ENCODE assay signal across 14 cellular contexts in the genomic region with DNA sequence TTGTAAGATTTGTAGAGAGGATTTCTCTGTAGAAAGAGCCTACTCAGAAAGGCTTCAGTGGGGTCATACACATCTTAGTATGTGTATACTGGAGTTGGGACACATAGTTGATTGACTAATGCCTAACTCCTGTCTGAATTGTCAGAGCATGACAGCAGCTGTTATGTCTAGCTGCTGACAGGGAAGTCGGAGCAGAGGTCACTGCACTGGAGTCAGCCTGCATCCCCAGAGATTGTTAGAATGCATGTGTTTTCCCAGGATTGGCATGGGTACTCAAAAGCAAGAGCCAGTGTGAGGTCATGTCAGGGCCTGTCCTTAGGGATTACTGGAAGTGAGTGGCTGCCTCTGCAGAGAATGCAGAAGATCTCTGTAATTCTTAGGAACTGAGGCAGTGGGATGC.
DNase-seq lines count a peak whose midpoint lies in the region; ATAC-seq and TF ChIP-seq lines count a peak whose summit lies in the region.
"Had no signal": no experiment of that assay in that cellular context is flagged by ENCODE, and none has a peak within 500 bp of the region (broad histone marks: within the 10 kb centered on the region; RNA-seq: fewer than 3 reads in every experiment).

No MANE protein-coding gene starts in this region.

- no peaks in the 10 kb centered on the region for H3K27me3 Mint-ChIP-seq in activated naive CD8-positive, alpha-beta T cell treated with anti-CD3 and anti-CD28 coated beads for 36 hours
- H3K27me3 Mint-ChIP-seq: stimulated activated naive CD8-positive, alpha-beta T cell treated with anti-CD3 and anti-CD28 coated beads, Interleukin-15, amount 100 ng/mL, for 72 hours had no signal

- peaks cover 11 to 30% of the 10 kb centered on the region in 2 donors for H3K4me1 ChIP-seq in thoracic aorta (ENCODE audit: control insufficient read depth in 1 of 2, low read depth in 2 of 2)

- DNase-seq in RWPE1 (ENCODE audit: low spot score) (peak; percentile 23), epithelial cell of proximal tubule (ENCODE audit: low read depth) (peak; percentile 94), left lobe of liver (ENCODE audit: low spot score) (no peak), thoracic aorta (ENCODE audit: low spot score) (peak; percentile 31), LoVo (ENCODE audit: low spot score) (no peak)
- no peak for DNase-seq in activated naive CD8-positive, alpha-beta T cell treated with anti-CD3 and anti-CD28 coated beads for 36 hours
- DNase-seq: activated naive CD8-positive, alpha-beta T cell treated with anti-CD3 and anti-CD28 coated beads, Interleukin-2, amount 10 ng/mL, durations not matched to agents 7 days and 5 days; Calu3; NCI-H1930; stimulated activated CD4-positive, alpha-beta T cell treated with anti-CD3 and anti-CD28 coated beads, Interleukin-4, amount 100 ng/mL, for 24 hours; stimulated activated naive CD8-positive, alpha-beta T cell treated with anti-CD3 and anti-CD28 coated beads, Interleukin-15, amount 100 ng/mL, for 72 hours had no signal

- H3K4me1 Mint-ChIP-seq in activated naive CD8-positive, alpha-beta T cell treated with anti-CD3 and anti-CD28 coated beads for 36 hours, result no peaks in the 10 kb centered on the region
- H3K4me1 Mint-ChIP-seq: activated naive CD8-positive, alpha-beta T cell treated with anti-CD3 and anti-CD28 coated beads, Interleukin-2, amount 10 ng/mL, durations not matched to agents 7 days and 5 days; IgD-negative memory B cell; stimulated activated naive CD8-positive, alpha-beta T cell treated with anti-CD3 and anti-CD28 coated beads, Interleukin-15, amount 100 ng/mL, for 72 hours had no signal

- H3K36me3 Mint-ChIP-seq in activated naive CD8-positive, alpha-beta T cell treated with anti-CD3 and anti-CD28 coated beads for 36 hours, result no peaks in the 10 kb centered on the region
- H3K36me3 Mint-ChIP-seq: IgD-negative memory B cell had no signal

- H3K27ac ChIP-seq in RWPE1 (no peak overlapping the region), thoracic aorta (peak overlapping the region; percentile 46 to 48)

- H3K36me3 ChIP-seq in thoracic aorta, result no peaks in the 10 kb centered on the region

- peak; percentile 83 for ATAC-seq in left lobe of liver
- peak; percentile 57 for ATAC-seq in thoracic aorta (ENCODE audit: insufficient number of reproducible peaks, low FRiP score, low read depth)
- no peak for ATAC-seq in HG02938 (IDR thresholded peaks at IDR 0.05; ENCODE audit: unreplicated experiment)
- ATAC-seq: stimulated activated naive CD8-positive, alpha-beta T cell treated with anti-CD3 and anti-CD28 coated beads, Interleukin-15, amount 100 ng/mL, for 72 hours had no signal

- no peaks in the 10 kb centered on the region for H3K9me3 ChIP-seq in thoracic aorta

- POLR2A ChIA-PET in RWPE1 (lab: Yijun Ruan, JAX; ENCODE audit: low non-redundant PET), result no interaction called here

- H3K4me3 Mint-ChIP-seq in activated naive CD8-positive, alpha-beta T cell treated with anti-CD3 and anti-CD28 coated beads for 36 hours, result no peak overlapping the region
- H3K4me3 Mint-ChIP-seq: activated naive CD8-positive, alpha-beta T cell treated with anti-CD3 and anti-CD28 coated beads, Interleukin-2, amount 10 ng/mL, durations not matched to agents 7 days and 5 days; IgD-negative memory B cell; stimulated activated naive CD8-positive, alpha-beta T cell treated with anti-CD3 and anti-CD28 coated beads, Interleukin-15, amount 100 ng/mL, for 72 hours; T-helper 1 cell treated with Interleukin-12 subunit alpha and Interleukin-12 subunit beta and Interleukin-4 antibody, amounts not matched to agents 30 μg/mL and 1 μg/mL, for 36 hours had no signal

- no peaks in the 10 kb centered on the region for H3K27me3 ChIP-seq in thoracic aorta (replicated peaks; ENCODE audit: insufficient read depth)

- CTCF ChIA-PET in RWPE1 (lab: Yijun Ruan, JAX), result no interaction called here

- H3K4me3 ChIP-seq in epithelial cell of proximal tubule (ENCODE audit: low read depth, low read length) (no peak overlapping the region), thoracic aorta (no peak overlapping the region)

- no peaks in the 10 kb centered on the region for H3K9me3 Mint-ChIP-seq in activated naive CD8-positive, alpha-beta T cell treated with anti-CD3 and anti-CD28 coated beads for 36 hours
- H3K9me3 Mint-ChIP-seq: IgD-negative memory B cell; stimulated activated naive CD8-positive, alpha-beta T cell treated with anti-CD3 and anti-CD28 coated beads, Interleukin-15, amount 100 ng/mL, for 72 hours; T-helper 1 cell treated with Interleukin-12 subunit alpha and Interleukin-12 subunit beta and Interleukin-4 antibody, amounts not matched to agents 30 μg/mL and 1 μg/mL, for 36 hours had no signal

- no peak for TF ChIP-seq CTCF in RWPE1 (conservative IDR thresholded peaks at IDR 0.05; ENCODE audit: low read depth)
- TF ChIP-seq CTCF in epithelial cell of proximal tubule (conservative IDR thresholded peaks at IDR 0.05; ENCODE audit: low read depth, low read length), result no peak
- TF ChIP-seq CTCF in thoracic aorta (IDR thresholded peaks at IDR 0.05), result no peak

- H3K27ac Mint-ChIP-seq in activated naive CD8-positive, alpha-beta T cell treated with anti-CD3 and anti-CD28 coated beads for 36 hours, result no peak overlapping the region
- H3K27ac Mint-ChIP-seq: activated naive CD8-positive, alpha-beta T cell treated with anti-CD3 and anti-CD28 coated beads, Interleukin-2, amount 10 ng/mL, durations not matched to agents 7 days and 5 days; IgD-negative memory B cell; stimulated activated naive CD8-positive, alpha-beta T cell treated with anti-CD3 and anti-CD28 coated beads, Interleukin-15, amount 100 ng/mL, for 72 hours; T-helper 1 cell treated with Interleukin-12 subunit alpha and Interleukin-12 subunit beta and Interleukin-4 antibody, amounts not matched to agents 30 μg/mL and 1 μg/mL, for 36 hours had no signal

Comparison
In these comparisons a context has a peak if more than half of its experiments do, and no peak if none do; other contexts are left out.
1. DNase-seq: peak in RWPE1 (single experiment), epithelial cell of proximal tubule (single experiment) and thoracic aorta (single experiment); none in left lobe of liver (single experiment), activated naive CD8-positive, alpha-beta T cell treated with anti-CD3 and anti-CD28 coated beads for 36 hours (single experiment) and LoVo (single experiment).